Comparison of ENCODE assay signal across 1 cellular context in genomic region chr22:27834364-27835185, GRCh38.
TF ChIP-seq lines count a peak whose summit lies in the region.

No MANE protein-coding gene starts in this region.

TF ChIP-seq in IMR-90, 13 proteins besides CTCF, POLR2A, EP300 and RAD21 (continued from another document):
- no peak for TF ChIP-seq ELK1 (IDR thresholded peaks at IDR 0.05; ENCODE audit: borderline replicate concordance, low read depth, low read length)
- TF ChIP-seq RFX5 (IDR thresholded peaks at IDR 0.05; ENCODE audit: low read depth, low read length): no peak
